Comparison of ENCODE assay signal across 9 cellular contexts in genomic region chr17:7250655-7251329, GRCh38. TPM values are rescaled to one million over a fixed set of nuclear protein-coding genes. Genes with fewer than 3 reads are reported as not detected.
DNase-seq lines count a peak whose midpoint lies in the region; ATAC-seq and TF ChIP-seq lines count a peak whose summit lies in the region.
"Had no signal": no experiment of that assay in that cellular context is flagged by ENCODE, and none has a peak within 500 bp of the region (broad histone marks: within the 10 kb centered on the region; RNA-seq: fewer than 3 reads in every experiment).

No MANE protein-coding gene starts in this region.

- peaks cover 69% of the 10 kb centered on the region for H3K79me2 ChIP-seq in OCI-LY3 (ENCODE audit: low read length)

- H3K9me3 ChIP-seq in Caco-2 (no peaks in the 10 kb centered on the region), OCI-LY3 (ENCODE audit: insufficient read depth, low read length) (no peaks in the 10 kb centered on the region), neutrophil (no peaks in the 10 kb centered on the region)

- H3K4me1 Mint-ChIP-seq in Caco-2 (ENCODE audit: low read depth, unreplicated experiment) (peaks cover 11% of the 10 kb centered on the region), endothelial cell (ENCODE audit: unreplicated experiment) (peaks cover 33% of the 10 kb centered on the region)

- no peaks in the 10 kb centered on the region for H3K27me3 ChIP-seq in Caco-2 (replicated peaks; ENCODE audit: control insufficient read depth, insufficient read depth, low read length)
- no peaks in the 10 kb centered on the region for H3K27me3 ChIP-seq in OCI-LY3 (ENCODE audit: low read depth, low read length)
- no peaks in the 10 kb centered on the region for H3K27me3 ChIP-seq in neutrophil

- no peaks in the 10 kb centered on the region for H3K27me3 Mint-ChIP-seq in Caco-2 (ENCODE audit: insufficient read depth, unreplicated experiment)
- H3K27me3 Mint-ChIP-seq in endothelial cell (ENCODE audit: unreplicated experiment): peaks cover 12% of the 10 kb centered on the region

- H3K4me1 ChIP-seq in Caco-2: no peaks in the 10 kb centered on the region
- H3K4me1 ChIP-seq in OCI-LY3 (ENCODE audit: low read length): peaks cover 16% of the 10 kb centered on the region
- H3K4me1 ChIP-seq in neutrophil (ENCODE audit: control insufficient read depth in 1 of 2, insufficient read depth in 1 of 2, low read depth in 1 of 2, low read length in 1 of 2): peaks cover 33% of the 10 kb centered on the region in 2 experiments

- no peaks in the 10 kb centered on the region for H3K9me3 Mint-ChIP-seq in Caco-2 (ENCODE audit: unreplicated experiment)
- no peaks in the 10 kb centered on the region for H3K9me3 Mint-ChIP-seq in endothelial cell (ENCODE audit: unreplicated experiment)

- peak overlapping the region; percentile 88 for H3K4me3 Mint-ChIP-seq in Caco-2 (ENCODE audit: unreplicated experiment)
- peak overlapping the region; percentile 93 for H3K4me3 Mint-ChIP-seq in endothelial cell (ENCODE audit: unreplicated experiment)

- H3K27ac Mint-ChIP-seq in Caco-2 (ENCODE audit: unreplicated experiment) (peak overlapping the region; percentile 70), endothelial cell (ENCODE audit: unreplicated experiment) (peak overlapping the region; percentile 96)

- H3K4me3 ChIP-seq in Caco-2 (ENCODE audit: low read depth, low read length): peak overlapping the region; percentile 64
- H3K4me3 ChIP-seq in OCI-LY3 (ENCODE audit: low read length): peak overlapping the region; percentile 98
- H3K4me3 ChIP-seq in neutrophil (ENCODE audit: low read depth in 1 of 2, low read length in 1 of 2): peak overlapping the region; percentile 68 to 92

- intact Hi-C loops in Caco-2 (cut with micrococcal nuclease; ENCODE audit: unreplicated experiment): no loop called here

- peak overlapping the region; percentile 94 for H3K27ac ChIP-seq in OCI-LY3 (ENCODE audit: low read length)
- H3K27ac ChIP-seq in neutrophil: peak overlapping the region; percentile 96

- peaks cover 58% of the 10 kb centered on the region for H3K36me3 Mint-ChIP-seq in Caco-2 (ENCODE audit: insufficient read depth, unreplicated experiment)
- H3K36me3 Mint-ChIP-seq in endothelial cell (ENCODE audit: low read depth, unreplicated experiment): peaks cover 32% of the 10 kb centered on the region

- H4K20me1 ChIP-seq in OCI-LY3 (ENCODE audit: insufficient read depth, low read length): peaks cover 8% of the 10 kb centered on the region

- peak overlapping the region; percentile 95 for H3K4me2 ChIP-seq in OCI-LY3 (ENCODE audit: low read length)

- H2AFZ ChIP-seq in OCI-LY3 (ENCODE audit: low read depth, low read length): no peak overlapping the region

- POLR2A ChIA-PET in Caco-2 (lab: Charles Lee): no interaction called here

- DNase-seq in Caco-2 (no peak), endothelial cell (ENCODE audit: low spot score) (no peak), DMS53 treated with DMSO at 0.1 percent for 48 hours (lab: John Stamatoyannopoulos, UW; ENCODE audit: unreplicated experiment) (no peak), NCI-H82 treated with DMSO at 0.1 percent for 48 hours (lab: John Stamatoyannopoulos, UW; ENCODE audit: unreplicated experiment) (no peak), EL (no peak)

- H3K36me3 ChIP-seq in Caco-2 (ENCODE audit: control insufficient read depth, insufficient read depth, low read length) (no peaks in the 10 kb centered on the region), OCI-LY3 (replicated peaks; ENCODE audit: low read depth, low read length) (peaks cover 16% of the 10 kb centered on the region), neutrophil (peaks cover 13% of the 10 kb centered on the region)

- no peak for TF ChIP-seq CTCF in Caco-2 (IDR thresholded peaks at IDR 0.05; ENCODE audit: insufficient read depth in 1 of 2, low read depth in 1 of 2, low read length in 1 of 2, severe bottlenecking in 1 of 2, unreplicated experiment in 1 of 2)
- no peak for TF ChIP-seq CTCF in OCI-LY3 (IDR thresholded peaks at IDR 0.05; ENCODE audit: low read depth, low read length)
- no peak for TF ChIP-seq CTCF in endothelial cell (IDR thresholded peaks at IDR 0.05; ENCODE audit: unreplicated experiment)
- TF ChIP-seq CTCF in neutrophil (IDR thresholded peaks at IDR 0.05): no peak

- CTCF ChIA-PET in Caco-2 (lab: Charles Lee): no interaction called here

- BruUV-seq in Caco-2 (replicated peaks; lab: Mats Ljungman, UMichigan): no TSS peak

- H3K9ac ChIP-seq in OCI-LY3 (ENCODE audit: low read length): peak overlapping the region; percentile 98

- ATAC-seq in HG03442 (IDR thresholded peaks at IDR 0.05; ENCODE audit: unreplicated experiment): no peak

RNA-seq across cellular contexts. Expression of gene CTDNEP1, which starts 0.7 kb away (rescaled TPM):
- total RNA-seq in Caco-2 (2022) (68.6 and 71.1 TPM in 2 replicates), endothelial cell (ENCODE audit: unreplicated experiment) (148 TPM)

RNA-seq across cellular contexts. Expression of gene ELP5, which starts 1.2 kb away (rescaled TPM):
- total RNA-seq in Caco-2 (2022): 43.2 and 43.3 TPM in 2 replicates
- total RNA-seq in endothelial cell (ENCODE audit: unreplicated experiment): 36.9 TPM

RNA-seq across cellular contexts. Expression of gene GABARAP, which starts 8.5 kb away (rescaled TPM):
- 129 and 140 TPM in 2 replicates for total RNA-seq in Caco-2 (2022)
- total RNA-seq in endothelial cell (ENCODE audit: unreplicated experiment): 418 TPM

RNA-seq across cellular contexts. Expression of gene CLDN7, which starts 11.5 kb away (rescaled TPM):
- 111 and 115 TPM in 2 replicates for total RNA-seq in Caco-2 (2022)
- total RNA-seq in endothelial cell (ENCODE audit: unreplicated experiment): 65.7 TPM
- total RNA-seq: LHCN-M2 had no signal

RNA-seq across cellular contexts. Expression of gene PHF23, which starts 11.5 kb away (rescaled TPM):
- total RNA-seq in Caco-2 (2022) (20.5 and 20.6 TPM in 2 replicates), endothelial cell (ENCODE audit: unreplicated experiment) (80.9 TPM)
